19 cellular contexts compared by ENCODE assay signal in the genomic region with DNA sequence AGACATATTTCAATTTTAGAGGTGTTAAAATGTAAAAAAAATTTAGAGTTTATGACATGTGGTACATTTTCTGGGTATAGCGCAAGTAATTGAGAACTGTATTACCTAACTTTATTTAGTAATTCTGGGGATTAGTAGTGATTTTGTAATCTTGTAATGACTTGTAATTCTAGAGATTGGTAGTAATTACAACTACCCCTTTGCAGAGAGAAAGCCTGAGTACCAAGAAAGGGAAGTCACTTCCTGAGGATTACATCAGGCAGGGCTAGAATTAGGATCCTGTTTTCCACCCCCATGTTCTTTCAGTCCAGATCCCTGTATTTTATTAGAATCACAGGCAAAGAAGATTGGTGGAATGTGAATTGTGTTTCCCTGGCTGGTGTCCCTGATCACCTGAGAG.
"Had no signal": no experiment of that assay in that cellular context is flagged by ENCODE, and none has a peak within 500 bp of the region (broad histone marks: within the 10 kb centered on the region; RNA-seq: fewer than 3 reads in every experiment).

No MANE protein-coding gene starts in this region.

- H3K27ac ChIP-seq: breast epithelium, esophagus muscularis mucosa, thyroid gland, vagina had no signal

- H3K9me3 ChIP-seq: esophagus muscularis mucosa, thyroid gland, vagina had no signal

- H3K27me3 Mint-ChIP-seq: naive B cell, progenitor cell of endocrine pancreas had no signal

- H3K4me3 ChIP-seq: breast epithelium, esophagus muscularis mucosa, lung, thyroid gland, vagina had no signal

- H3K27ac Mint-ChIP-seq: naive B cell, progenitor cell of endocrine pancreas had no signal

- DNase-seq: activated CD4-positive, alpha-beta T cell treated with anti-CD3 and anti-CD28 coated beads, Interleukin-2, amount 50 U/mL, for 4 hours; activated CD4-positive, CD25-positive, alpha-beta regulatory T cell treated with anti-CD3 and anti-CD28 coated beads, Interleukin-2, amount 50 U/mL, for 72 hours; activated gamma-delta T cell; activated naive CD8-positive, alpha-beta T cell treated with anti-CD3 and anti-CD28 coated beads, Interleukin-2, amount 10 ng/mL, durations not matched to agents 7 days and 5 days; activated T-cell treated with anti-CD3 and anti-CD28 coated beads, Interleukin-2, amount 50 U/mL, for 4 hours; aorta; glutamatergic neuron; left cardiac atrium; midbrain; naive B cell; nucleus accumbens; right cardiac atrium; small intestine; thyroid gland had no signal

- H3K27me3 ChIP-seq: breast epithelium, esophagus muscularis mucosa, thyroid gland, vagina had no signal

- H3K36me3 ChIP-seq: breast epithelium, esophagus muscularis mucosa, thyroid gland, vagina had no signal

- H3K4me1 ChIP-seq: breast epithelium, vagina had no signal

- H3K36me3 Mint-ChIP-seq: activated naive CD8-positive, alpha-beta T cell treated with anti-CD3 and anti-CD28 coated beads, Interleukin-2, amount 10 ng/mL, durations not matched to agents 7 days and 5 days; naive B cell had no signal

- ATAC-seq: activated T-cell treated with anti-CD3 and anti-CD28 coated beads, Interleukin-2, amount 50 U/mL, for 4 hours; left cardiac atrium; right cardiac atrium had no signal

- H3K4me3 Mint-ChIP-seq: activated naive CD8-positive, alpha-beta T cell treated with anti-CD3 and anti-CD28 coated beads, Interleukin-2, amount 10 ng/mL, durations not matched to agents 7 days and 5 days; activated T-cell treated with anti-CD3 and anti-CD28 coated beads, Interleukin-2, amount 50 U/mL, for 4 hours had no signal

- H3K9me3 Mint-ChIP-seq: activated T-cell treated with anti-CD3 and anti-CD28 coated beads, Interleukin-2, amount 50 U/mL, for 4 hours had no signal
